Comparison of ENCODE assay signal across 10 cellular contexts in genomic region chr6:129646617-129647016, GRCh38.
DNase-seq lines count a peak whose midpoint lies in the region; ATAC-seq, FAIRE-seq and TF ChIP-seq lines count a peak whose summit lies in the region.
"Had no signal": no experiment of that assay in that cellular context is flagged by ENCODE, and none has a peak within 500 bp of the region (broad histone marks: within the 10 kb centered on the region; RNA-seq: fewer than 3 reads in every experiment).

No MANE protein-coding gene starts in this region.

- no peaks in the 10 kb centered on the region for H3K27me3 ChIP-seq in OCI-LY3 (ENCODE audit: low read depth, low read length)

- peak; percentile 88 for FAIRE-seq in GM19239 (lab: Jason Lieb, UNC)
- FAIRE-seq: G401.6 had no signal

- H3K4me1 ChIP-seq in OCI-LY3 (ENCODE audit: low read length): peaks cover 83% of the 10 kb centered on the region

- ATAC-seq in HG02852 (IDR thresholded peaks at IDR 0.05; ENCODE audit: unreplicated experiment): peak; percentile 89
- peak; percentile 23 for ATAC-seq in sciatic nerve

- no peak for TF ChIP-seq CTCF in OCI-LY3 (IDR thresholded peaks at IDR 0.05; ENCODE audit: low read depth, low read length)

- intact Hi-C loops in sciatic nerve (cut with DNase I): no loop called here

- DNase-seq in GM19239 (ENCODE audit: insufficient read length, low spot score) (no peak), sciatic nerve (ENCODE audit: low spot score) (no peak), NCI-H2081 (lab: John Stamatoyannopoulos, UW) (no peak), NCI-H345 (lab: John Stamatoyannopoulos, UW) (no peak), SHP77 (lab: John Stamatoyannopoulos, UW) (no peak), DMS153 treated with DMSO at 0.1 percent for 48 hours (lab: John Stamatoyannopoulos, UW; ENCODE audit: unreplicated experiment) (no peak)
- DNase-seq: stimulated activated naive CD4-positive, alpha-beta T cell treated with Interleukin-2 at 50 U/mL for 16 hours had no signal

- no peak overlapping the region for H2AFZ ChIP-seq in OCI-LY3 (ENCODE audit: low read depth, low read length)

- no peaks in the 10 kb centered on the region for H4K20me1 ChIP-seq in OCI-LY3 (ENCODE audit: insufficient read depth, low read length)

- peak overlapping the region; percentile 58 for H3K4me3 ChIP-seq in OCI-LY3 (ENCODE audit: low read length)

- peak overlapping the region; percentile 71 for H3K4me2 ChIP-seq in OCI-LY3 (ENCODE audit: low read length)

- peaks cover 5% of the 10 kb centered on the region for H3K36me3 ChIP-seq in OCI-LY3 (replicated peaks; ENCODE audit: low read depth, low read length)

- H3K9me3 ChIP-seq in OCI-LY3 (ENCODE audit: insufficient read depth, low read length): no peaks in the 10 kb centered on the region

- peak overlapping the region; percentile 95 for H3K27ac ChIP-seq in OCI-LY3 (ENCODE audit: low read length)

- H3K79me2 ChIP-seq in OCI-LY3 (ENCODE audit: low read length): peaks cover 11% of the 10 kb centered on the region

- H3K9ac ChIP-seq in OCI-LY3 (ENCODE audit: low read length): peak overlapping the region; percentile 72
